ENCODE assay signal across 1 cellular context in genomic region chr1:67688526-67689219, GRCh38.
A peak's percentile ranks its signal among the peaks of the same experiment; 100 is the strongest.
TF ChIP-seq lines count a peak whose summit lies in the region.

No MANE protein-coding gene starts in this region.

TF ChIP-seq in HepG2, 621 proteins besides CTCF, POLR2A, EP300 and RAD21 (continued from another document and continues in another):
- no peak for TF ChIP-seq KIAA2018 (CRISPR knock-in tag; IDR thresholded peaks at IDR 0.05; ENCODE audit: borderline replicate concordance)
- TF ChIP-seq TARDBP (CRISPR knock-in tag; IDR thresholded peaks at IDR 0.05), result peak; percentile 49; the same call in 1 of the 2 replicates
- no peak for TF ChIP-seq ZNF232 (CRISPR knock-in tag; IDR thresholded peaks at IDR 0.05; ENCODE audit: borderline replicate concordance)
- peak; percentile 99 for TF ChIP-seq RBM22 (optimal IDR thresholded peaks at IDR 0.05; ENCODE audit: low read length)
- no peak for TF ChIP-seq ZFP62 (CRISPR knock-in tag; IDR thresholded peaks at IDR 0.05)
- TF ChIP-seq FOXM1 (CRISPR knock-in tag; IDR thresholded peaks at IDR 0.05), result no peak
- TF ChIP-seq TBX2 (CRISPR knock-in tag; IDR thresholded peaks at IDR 0.05; ENCODE audit: borderline replicate concordance), result peak; percentile 40; the same call in 1 of the 2 replicates
- TF ChIP-seq, protein P1, sequence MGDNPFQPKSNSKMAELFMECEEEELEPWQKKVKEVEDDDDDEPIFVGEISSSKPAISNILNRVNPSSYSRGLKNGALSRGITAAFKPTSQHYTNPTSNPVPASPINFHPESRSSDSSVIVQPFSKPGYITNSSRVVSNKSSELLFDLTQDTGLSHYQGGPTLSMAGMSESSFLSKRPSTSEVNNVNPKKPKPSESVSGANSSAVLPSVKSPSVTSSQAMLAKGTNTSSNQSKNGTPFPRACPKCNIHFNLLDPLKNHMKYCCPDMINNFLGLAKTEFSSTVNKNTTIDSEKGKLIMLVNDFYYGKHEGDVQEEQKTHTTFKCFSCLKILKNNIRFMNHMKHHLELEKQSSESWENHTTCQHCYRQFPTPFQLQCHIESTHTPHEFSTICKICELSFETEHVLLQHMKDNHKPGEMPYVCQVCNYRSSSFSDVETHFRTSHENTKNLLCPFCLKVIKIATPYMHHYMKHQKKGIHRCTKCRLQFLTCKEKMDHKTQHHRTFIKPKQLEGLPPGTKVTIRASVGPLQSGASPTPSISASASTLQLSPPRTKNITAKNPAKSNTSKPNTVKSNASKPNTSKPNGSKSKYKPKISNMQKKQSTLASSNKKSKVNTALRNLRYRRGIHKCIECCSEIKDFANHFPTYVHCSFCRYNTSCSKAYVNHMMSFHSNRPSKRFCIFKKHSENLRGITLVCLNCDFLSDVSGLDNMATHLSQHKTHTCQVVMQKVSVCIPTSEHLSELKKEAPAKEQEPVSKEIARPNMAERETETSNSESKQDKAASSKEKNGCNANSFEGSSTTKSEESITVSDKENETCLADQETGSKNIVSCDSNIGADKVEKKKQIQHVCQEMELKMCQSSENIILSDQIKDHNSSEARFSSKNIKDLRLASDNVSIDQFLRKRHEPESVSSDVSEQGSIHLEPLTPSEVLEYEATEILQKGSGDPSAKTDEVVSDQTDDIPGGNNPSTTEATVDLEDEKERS (CRISPR knock-in tag; IDR thresholded peaks at IDR 0.05), result no peak
- no peak for TF ChIP-seq SP140L (CRISPR knock-in tag; IDR thresholded peaks at IDR 0.05; ENCODE audit: borderline replicate concordance)
- TF ChIP-seq ZNF317 (CRISPR knock-in tag; IDR thresholded peaks at IDR 0.05), result no peak
- TF ChIP-seq, protein P2, sequence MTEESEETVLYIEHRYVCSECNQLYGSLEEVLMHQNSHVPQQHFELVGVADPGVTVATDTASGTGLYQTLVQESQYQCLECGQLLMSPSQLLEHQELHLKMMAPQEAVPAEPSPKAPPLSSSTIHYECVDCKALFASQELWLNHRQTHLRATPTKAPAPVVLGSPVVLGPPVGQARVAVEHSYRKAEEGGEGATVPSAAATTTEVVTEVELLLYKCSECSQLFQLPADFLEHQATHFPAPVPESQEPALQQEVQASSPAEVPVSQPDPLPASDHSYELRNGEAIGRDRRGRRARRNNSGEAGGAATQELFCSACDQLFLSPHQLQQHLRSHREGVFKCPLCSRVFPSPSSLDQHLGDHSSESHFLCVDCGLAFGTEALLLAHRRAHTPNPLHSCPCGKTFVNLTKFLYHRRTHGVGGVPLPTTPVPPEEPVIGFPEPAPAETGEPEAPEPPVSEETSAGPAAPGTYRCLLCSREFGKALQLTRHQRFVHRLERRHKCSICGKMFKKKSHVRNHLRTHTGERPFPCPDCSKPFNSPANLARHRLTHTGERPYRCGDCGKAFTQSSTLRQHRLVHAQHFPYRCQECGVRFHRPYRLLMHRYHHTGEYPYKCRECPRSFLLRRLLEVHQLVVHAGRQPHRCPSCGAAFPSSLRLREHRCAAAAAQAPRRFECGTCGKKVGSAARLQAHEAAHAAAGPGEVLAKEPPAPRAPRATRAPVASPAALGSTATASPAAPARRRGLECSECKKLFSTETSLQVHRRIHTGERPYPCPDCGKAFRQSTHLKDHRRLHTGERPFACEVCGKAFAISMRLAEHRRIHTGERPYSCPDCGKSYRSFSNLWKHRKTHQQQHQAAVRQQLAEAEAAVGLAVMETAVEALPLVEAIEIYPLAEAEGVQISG (CRISPR knock-in tag; IDR thresholded peaks at IDR 0.05), result no peak
- TF ChIP-seq ZNF605 (CRISPR knock-in tag; IDR thresholded peaks at IDR 0.05), result no peak
- TF ChIP-seq SMC3 (IDR thresholded peaks at IDR 0.05; ENCODE audit: low read length), result no peak
- no peak for TF ChIP-seq MYC (CRISPR knock-in tag; IDR thresholded peaks at IDR 0.05; ENCODE audit: borderline replicate concordance)
- TF ChIP-seq IKZF4 (CRISPR knock-in tag; IDR thresholded peaks at IDR 0.05; ENCODE audit: borderline replicate concordance, low read depth, not compliant biosample characterization), result no peak
- TF ChIP-seq, protein P3, sequence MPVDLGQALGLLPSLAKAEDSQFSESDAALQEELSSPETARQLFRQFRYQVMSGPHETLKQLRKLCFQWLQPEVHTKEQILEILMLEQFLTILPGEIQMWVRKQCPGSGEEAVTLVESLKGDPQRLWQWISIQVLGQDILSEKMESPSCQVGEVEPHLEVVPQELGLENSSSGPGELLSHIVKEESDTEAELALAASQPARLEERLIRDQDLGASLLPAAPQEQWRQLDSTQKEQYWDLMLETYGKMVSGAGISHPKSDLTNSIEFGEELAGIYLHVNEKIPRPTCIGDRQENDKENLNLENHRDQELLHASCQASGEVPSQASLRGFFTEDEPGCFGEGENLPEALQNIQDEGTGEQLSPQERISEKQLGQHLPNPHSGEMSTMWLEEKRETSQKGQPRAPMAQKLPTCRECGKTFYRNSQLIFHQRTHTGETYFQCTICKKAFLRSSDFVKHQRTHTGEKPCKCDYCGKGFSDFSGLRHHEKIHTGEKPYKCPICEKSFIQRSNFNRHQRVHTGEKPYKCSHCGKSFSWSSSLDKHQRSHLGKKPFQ (CRISPR knock-in tag; IDR thresholded peaks at IDR 0.05; ENCODE audit: insufficient replicate concordance), result no peak
- TF ChIP-seq SRSF4 (IDR thresholded peaks at IDR 0.05; ENCODE audit: low read depth, low read length, poor library complexity, severe bottlenecking), result peak; percentile 76
- 0 out of 2 replicates have a peak, but pooled peaks have one; percentile 13 for TF ChIP-seq SMYD3 (CRISPR knock-in tag; IDR thresholded peaks at IDR 0.05)
- TF ChIP-seq PAXIP1 (CRISPR knock-in tag; conservative IDR thresholded peaks at IDR 0.05), result no peak
- no peak for TF ChIP-seq FIP1L1 (IDR thresholded peaks at IDR 0.05; ENCODE audit: borderline replicate concordance, insufficient read depth, low read depth, low read length)
- TF ChIP-seq AKAP8 (CRISPR knock-in tag; IDR thresholded peaks at IDR 0.05), result no peak
- TF ChIP-seq PRDM15 (CRISPR knock-in tag; IDR thresholded peaks at IDR 0.05), result no peak
- TF ChIP-seq POLR2AphosphoS2 (IDR thresholded peaks at IDR 0.05; ENCODE audit: low read depth, low read length), result peak; percentile 98
- no peak for TF ChIP-seq REPIN1 (CRISPR knock-in tag; IDR thresholded peaks at IDR 0.05; ENCODE audit: borderline replicate concordance, low read depth)
- no peak for TF ChIP-seq TFDP2 (CRISPR knock-in tag; IDR thresholded peaks at IDR 0.05)
- no peak for TF ChIP-seq RELA (CRISPR knock-in tag; IDR thresholded peaks at IDR 0.05)
- no peak for TF ChIP-seq FOXA3 (CRISPR knock-in tag; IDR thresholded peaks at IDR 0.05)
